8 cellular contexts compared by ENCODE assay signal in the genomic region with DNA sequence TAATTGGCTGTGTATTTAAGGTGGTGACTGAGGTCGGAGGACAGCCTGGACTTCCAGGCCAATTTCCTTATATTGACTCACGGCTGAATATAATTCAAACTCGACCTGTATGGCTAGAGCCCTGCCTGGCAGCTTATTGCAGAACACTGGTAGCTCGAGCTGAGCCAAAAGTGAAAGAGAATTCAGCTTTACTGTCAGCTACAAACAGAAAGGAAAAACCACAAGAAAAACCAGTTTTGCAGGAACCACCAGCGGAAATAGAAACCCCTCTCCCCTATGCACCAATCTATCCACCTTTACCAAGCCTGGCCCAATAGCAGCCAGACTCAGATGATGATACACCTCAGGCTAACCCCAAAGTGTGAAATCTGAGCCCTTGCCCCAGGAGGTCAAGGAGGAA.
A peak's percentile ranks its signal among the peaks of the same experiment; 100 is the strongest.
DNase-seq lines count a peak whose midpoint lies in the region; ATAC-seq and TF ChIP-seq lines count a peak whose summit lies in the region.

No MANE protein-coding gene starts in this region.

- CTCF ChIA-PET in RWPE1 (lab: Yijun Ruan, JAX): no interaction called here

- H3K27me3 ChIP-seq in thyroid gland: no peaks in the 10 kb centered on the region

- WGBS in thyroid gland, 2 donors: 0% methylated on average over 4 to 5 of the region's 5 CpGs

- no peak overlapping the region for H3K27ac ChIP-seq in RWPE1
- peak overlapping the region in 1 of 3 donors; percentile 97 for H3K27ac ChIP-seq in thyroid gland

- DNase-seq in Right ventricle myocardium superior (no peak), Right ventricle myocardium inferior (ENCODE audit: missing footprints) (no peak), RWPE1 (ENCODE audit: low spot score) (peak; percentile 7), foreskin fibroblast (peak in 1 of 2 donors; percentile 22), thyroid gland (peak; percentile 24 to 32), NCI-H345 treated with DMSO at 0.1 percent for 48 hours (lab: John Stamatoyannopoulos, UW; ENCODE audit: unreplicated experiment) (no peak), NCI-H748 (lab: John Stamatoyannopoulos, UW; ENCODE audit: unreplicated experiment) (no peak)

- no peak for TF ChIP-seq CTCF in RWPE1 (conservative IDR thresholded peaks at IDR 0.05; ENCODE audit: low read depth)
- no peak for TF ChIP-seq CTCF in foreskin fibroblast (IDR thresholded peaks at IDR 0.05; ENCODE audit: low read depth, low read length)
- no peak for TF ChIP-seq CTCF in thyroid gland (IDR thresholded peaks at IDR 0.05)

- TF ChIP-seq POLR2A in thyroid gland (IDR thresholded peaks at IDR 0.05): no peak

- ATAC-seq in Right ventricle myocardium superior (ENCODE audit: poor library complexity) (peak; percentile 44), Right ventricle myocardium inferior (no peak), GM21529 (IDR thresholded peaks at IDR 0.05; ENCODE audit: unreplicated experiment) (no peak)

- intact Hi-C loops in Right ventricle myocardium superior (cut with DNase I) (no loop called here), Right ventricle myocardium inferior (cut with DNase I) (no loop called here), thyroid gland (cut with DNase I) (no loop called here)

- no peaks in the 10 kb centered on the region for H3K4me1 ChIP-seq in thyroid gland

- POLR2A ChIA-PET in RWPE1 (lab: Yijun Ruan, JAX; ENCODE audit: low non-redundant PET): no interaction called here

- H3K4me3 ChIP-seq in foreskin fibroblast (ENCODE audit: low read depth in 1 of 2, low read length in 2 of 2) (peak overlapping the region; percentile 50 to 66), thyroid gland (replicated peaks in 1 of 3) (peak overlapping the region in 2 of 3 donors; percentile 28 to 66)

- H3K36me3 ChIP-seq in thyroid gland: no peaks in the 10 kb centered on the region

- no peaks in the 10 kb centered on the region for H3K9me3 ChIP-seq in thyroid gland

Comparison
In these comparisons a context has a peak if more than half of its experiments do, and no peak if none do; other contexts are left out.
1. DNase-seq: peak in RWPE1 (single experiment) and thyroid gland (2 of 2); none in Right ventricle myocardium superior (single experiment), Right ventricle myocardium inferior (single experiment), NCI-H345 treated with DMSO at 0.1 percent for 48 hours (single experiment) and NCI-H748 (single experiment).